Comparison of ENCODE assay signal across 1 cellular context in genomic region chr19:49878744-49879070, GRCh38.
TF ChIP-seq lines count a peak whose summit lies in the region.

No MANE protein-coding gene starts in this region.

TF ChIP-seq in neural cell, 6 proteins besides CTCF, POLR2A, EP300 and RAD21:
- no peak for TF ChIP-seq REST (IDR thresholded peaks at IDR 0.05; ENCODE audit: borderline replicate concordance)
- no peak for TF ChIP-seq SMC3 (conservative IDR thresholded peaks at IDR 0.05; ENCODE audit: poor library complexity)
- no peak for TF ChIP-seq EZH2 (IDR thresholded peaks at IDR 0.05; ENCODE audit: borderline replicate concordance, insufficient read depth, low read length, poor library complexity, severe bottlenecking)
- TF ChIP-seq TAF1 (IDR thresholded peaks at IDR 0.05; ENCODE audit: low read depth) = no peak
- no peak for TF ChIP-seq MXI1 (conservative IDR thresholded peaks at IDR 0.05; ENCODE audit: poor library complexity, severe bottlenecking)
- no peak for TF ChIP-seq POLR2AphosphoS5 (IDR thresholded peaks at IDR 0.05)
